Comparison of ENCODE assay signal across 8 cellular contexts in the genomic region with DNA sequence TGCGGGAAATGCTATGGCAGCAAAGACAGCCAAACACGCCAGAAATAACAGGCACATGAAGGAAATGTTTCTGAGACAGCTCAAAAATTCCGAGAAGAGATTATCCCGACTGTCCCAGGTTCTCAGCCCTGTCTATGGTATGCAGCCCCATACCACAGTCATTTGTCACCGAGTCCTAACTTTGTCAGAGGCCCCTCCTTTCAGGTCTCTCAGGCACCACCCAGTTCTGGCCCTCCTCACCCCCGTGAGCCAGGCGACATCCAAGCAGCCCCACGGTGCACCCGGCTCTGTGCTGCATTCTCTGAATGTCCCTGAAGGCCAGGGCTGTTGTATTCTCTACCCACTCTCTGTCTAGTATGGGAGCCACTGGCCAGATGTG. TPM values are rescaled to one million over a fixed set of nuclear protein-coding genes. Genes with fewer than 3 reads are reported as not detected.
DNase-seq lines count a peak whose midpoint lies in the region; ATAC-seq and TF ChIP-seq lines count a peak whose summit lies in the region.

No MANE protein-coding gene starts in this region.

- H2AFZ ChIP-seq in trophoblast cell (ENCODE audit: insufficient read depth, low read length, poor library complexity) = no peak overlapping the region

- H3K23ac ChIP-seq in trophoblast cell (ENCODE audit: low read length) = no peak overlapping the region

- H3K79me2 ChIP-seq in trophoblast cell (ENCODE audit: control insufficient read depth, insufficient read depth, low read length, poor library complexity) = peaks cover 16% of the 10 kb centered on the region

- H3K36me3 ChIP-seq in BJ (ENCODE audit: control insufficient read depth, insufficient read depth, low read length) (peaks cover 18% of the 10 kb centered on the region), trophoblast cell (ENCODE audit: control insufficient read depth in 1 of 2, insufficient read depth in 2 of 2, low read length in 2 of 2) (peaks cover 34 to 51% of the 10 kb centered on the region in 2 experiments), ovary (no peaks in the 10 kb centered on the region)

- peak; percentile 81 for ATAC-seq in SK-N-SH treated with all-trans-retinoic acid at 6 μM for 48 hours

- intact Hi-C loops in ovary (cut with DNase I) = no loop called here

- H3K4me2 ChIP-seq in trophoblast cell (ENCODE audit: low read length) = peak overlapping the region; percentile 49

- no CpG with 5 or more reads among the region's 9 CpGs for WGBS in trophoblast cell (ENCODE audit: extremely low coverage, insufficient coverage, insufficient read length)
- 6 to 28% (median 22%) methylated on average over 9 of the region's 9 CpGs for WGBS in ovary, 3 donors

- H2BK5ac ChIP-seq in trophoblast cell (ENCODE audit: low read depth, low read length, poor library complexity) = peak overlapping the region; percentile 97

- H3K4me3 ChIP-seq in BJ (ENCODE audit: low read depth, low read length) (0 out of 2 replicates have a peak overlapping the region, but pooled peaks have one; percentile 3), trophoblast cell (ENCODE audit: low read depth, low read length) (no peak overlapping the region), ovary (no peak overlapping the region)

- H4K91ac ChIP-seq in trophoblast cell (ENCODE audit: low read depth, low read length) = peak overlapping the region; percentile 90

- H2BK12ac ChIP-seq in trophoblast cell (ENCODE audit: low read length) = peak overlapping the region; percentile 74

- no peak for TF ChIP-seq POLR2A in ovary (IDR thresholded peaks at IDR 0.05)

- peak; percentile 86 for DNase-seq in BJ (ENCODE audit: low read depth)
- peak; percentile 56 for DNase-seq in fibroblast of the conjunctiva (ENCODE audit: low read depth)
- DNase-seq in trophoblast cell = peak; percentile 75
- no peak for DNase-seq in foreskin melanocyte
- DNase-seq in NCI-H82 treated with DMSO at 0.1 percent for 48 hours (lab: John Stamatoyannopoulos, UW; ENCODE audit: unreplicated experiment) = no peak
- DNase-seq in ovary = no peak
- no peak for DNase-seq in NCI-H526 treated with DMSO at 0.1 percent for 48 hours (lab: John Stamatoyannopoulos, UW)

- H3K27ac ChIP-seq in trophoblast cell (ENCODE audit: low read depth, low read length) (peak overlapping the region; percentile 100), ovary (no peak overlapping the region)

- no peak overlapping the region for H3K4ac ChIP-seq in trophoblast cell (ENCODE audit: low read depth, low read length)

- peak overlapping the region; percentile 93 for H2BK120ac ChIP-seq in trophoblast cell (ENCODE audit: insufficient read depth, low read length, poor library complexity)

- H3K27me3 ChIP-seq in BJ (ENCODE audit: control insufficient read depth, insufficient read depth, low read length) = no peaks in the 10 kb centered on the region
- no peaks in the 10 kb centered on the region for H3K27me3 ChIP-seq in trophoblast cell (ENCODE audit: insufficient read depth, low read length)
- no peaks in the 10 kb centered on the region for H3K27me3 ChIP-seq in ovary

- H4K8ac ChIP-seq in trophoblast cell (ENCODE audit: low read depth, low read length) = peak overlapping the region; percentile 84

- no peak for TF ChIP-seq EP300 in ovary (IDR thresholded peaks at IDR 0.05)

- H3K18ac ChIP-seq in trophoblast cell (ENCODE audit: low read length) = peak overlapping the region; percentile 74

- peaks cover 49% of the 10 kb centered on the region for H3K79me1 ChIP-seq in trophoblast cell (ENCODE audit: low read length)

- no peaks in the 10 kb centered on the region for H3K9me3 ChIP-seq in trophoblast cell (ENCODE audit: insufficient read depth, low read depth, low read length)
- H3K9me3 ChIP-seq in ovary = no peaks in the 10 kb centered on the region

- no peak for TF ChIP-seq CTCF in BJ (IDR thresholded peaks at IDR 0.05; ENCODE audit: insufficient read depth, low read depth, low read length)
- no peak for TF ChIP-seq CTCF in ovary (IDR thresholded peaks at IDR 0.05)

- CTCF ChIA-PET in BJ (lab: Yijun Ruan, JAX) = interaction anchor here (1.0 to 3.0 kb wide), 6 partner anchors 10 to 269 kb away, joined by 3 to 16 read pairs (median 4); no protein-coding TSS in a partner anchor

- POLR2A ChIA-PET in BJ (lab: Charles Lee) = interaction anchor here (0.8 kb wide), 1 partner anchor 17 kb away, joined by 4 read pairs; no protein-coding TSS in a partner anchor

- H3K14ac ChIP-seq in trophoblast cell (ENCODE audit: low read length) = peak overlapping the region; percentile 93

- H3K9ac ChIP-seq in trophoblast cell (ENCODE audit: low read length) = peak overlapping the region; percentile 52

- peak overlapping the region; percentile 81 for H2AK5ac ChIP-seq in trophoblast cell (ENCODE audit: low read length)

- H3K4me1 ChIP-seq in trophoblast cell (ENCODE audit: control insufficient read depth in 1 of 2, insufficient read depth in 2 of 2, low read length in 2 of 2) (peaks cover 31 to 42% of the 10 kb centered on the region in 2 experiments), ovary (ENCODE audit: insufficient read depth) (peaks cover 12% of the 10 kb centered on the region)

- H4K12ac ChIP-seq in trophoblast cell (ENCODE audit: low read depth, low read length) = peak overlapping the region; percentile 11

TF ChIP-seq in SK-N-SH treated with all-trans-retinoic acid at 6 μM for 48 hours, 23 proteins besides CTCF, POLR2A, EP300 and RAD21:
- TF ChIP-seq CSDC2 (CRISPR knock-in tag; IDR thresholded peaks at IDR 0.05) = no peak
- TF ChIP-seq GLIS3 (CRISPR knock-in tag; IDR thresholded peaks at IDR 0.05) = 0 out of 2 replicates have a peak, but pooled peaks have one; percentile 8
- no peak for TF ChIP-seq TOX (CRISPR knock-in tag; IDR thresholded peaks at IDR 0.05; ENCODE audit: borderline replicate concordance)
- peak; percentile 65; the same call in 1 of the 2 replicates for TF ChIP-seq ZFP3 (CRISPR knock-in tag; IDR thresholded peaks at IDR 0.05)
TF ChIP-seq in SK-N-SH treated with all-trans-retinoic acid at 6 μM for 48 hours: peak in this region for 2.

RNA-seq across cellular contexts. Expression of a gene that starts 24.0 kb away (rescaled TPM):
- 40.6 and 52.3 TPM in 2 replicates for polyA plus RNA-seq in BJ (2011; rRNA removed)
- 39.1 and 47.4 TPM in 2 replicates for polyA minus RNA-seq in BJ (2011; rRNA and poly(A)+ RNA removed)
- 28.2 and 30.2 TPM in 2 replicates for polyA plus RNA-seq in trophoblast cell (2013)
- 10 to 100 TPM in 6 of 7 donors, 1 to 10 TPM in 1; 8.0 to 38.3 (median 35.1) TPM for total RNA-seq in ovary
- 10 to 100 TPM in 1 of 2 donors, 1 to 10 TPM in 1; 7.3 to 15.4 TPM for polyA plus RNA-seq in ovary

RNA-seq across cellular contexts. Expression of a gene that starts 46.5 kb away (rescaled TPM):
- polyA plus RNA-seq in BJ (2011; rRNA removed) = not detected in 2 replicates
- not detected in 2 replicates for polyA minus RNA-seq in BJ (2011; rRNA and poly(A)+ RNA removed)
- 0.45 and 0.68 TPM in 2 replicates for polyA plus RNA-seq in trophoblast cell (2013)
- total RNA-seq in ovary = not detected
- not detected for polyA plus RNA-seq in ovary

Comparison
In these comparisons a context has a peak if more than half of its experiments do, and no peak if none do; other contexts are left out.
1. DNase-seq: peak in BJ (single experiment), fibroblast of the conjunctiva (single experiment) and trophoblast cell (2 of 2); none in foreskin melanocyte (single experiment), NCI-H82 treated with DMSO at 0.1 percent for 48 hours (single experiment), ovary (0 of 5) and NCI-H526 treated with DMSO at 0.1 percent for 48 hours (single experiment).